ENCODE assay signal across 8 cellular contexts in genomic region chr2:109213646-109214417, GRCh38.
DNase-seq lines count a peak whose midpoint lies in the region; ATAC-seq, FAIRE-seq and TF ChIP-seq lines count a peak whose summit lies in the region.

No MANE protein-coding gene starts in this region.

- CTCF ChIA-PET in T-cell (lab: Charles Lee) = interaction anchor here in 1 of 2 donors (1.2 kb wide), 1 partner anchor 83 kb away, joined by 3 read pairs; no protein-coding TSS in a partner anchor

- peaks cover 50 to 81% of the 10 kb centered on the region in 2 donors for H3K27me3 Mint-ChIP-seq in T-cell
- H3K27me3 Mint-ChIP-seq in activated naive CD8-positive, alpha-beta T cell treated with anti-CD3 and anti-CD28 coated beads, Interleukin-2, amount 50 U/mL, for 24 hours = peaks cover 66% of the 10 kb centered on the region
- H3K27me3 Mint-ChIP-seq in stimulated activated naive CD8-positive, alpha-beta T cell treated with anti-CD3 and anti-CD28 coated beads, Interleukin-15, Interleukin-2, amounts not matched to agents 100 ng/mL and 50 ng/mL, for 24 hours = peaks cover 54% of the 10 kb centered on the region
- peaks cover 24% of the 10 kb centered on the region for H3K27me3 Mint-ChIP-seq in type B pancreatic cell

- POLR2A ChIA-PET in T-cell (lab: Charles Lee) = no interaction called here

- ATAC-seq in HG03354 (IDR thresholded peaks at IDR 0.05; ENCODE audit: poor library complexity, severe bottlenecking, unreplicated experiment) (peak; percentile 71), T-cell (replicated peaks in 1 of 4) (peak; percentile 82 to 92 (median 85)), mucosa of descending colon (peak; percentile 44)
- ATAC-seq in activated naive CD8-positive, alpha-beta T cell treated with anti-CD3 and anti-CD28 coated beads, Interleukin-2, amount 50 U/mL, for 24 hours = peak; percentile 76

- peak; percentile 25 for DNase-seq in GM19239 (ENCODE audit: insufficient read length, low spot score)
- peak; percentile 31 to 82 (median 62) for DNase-seq in T-cell
- peak; percentile 72 for DNase-seq in activated naive CD8-positive, alpha-beta T cell treated with anti-CD3 and anti-CD28 coated beads, Interleukin-2, amount 50 U/mL, for 24 hours
- DNase-seq in mucosa of descending colon = no peak
- no peak for DNase-seq in ACHN
- DNase-seq in type B pancreatic cell (ENCODE audit: extremely low spot score, unreplicated experiment) = no peak

- in situ Hi-C loops in ACHN (cut with HindIII; ENCODE audit: low pct_ligation_motif_present, low pct_unique_long_range_greater_than_20kb, low sequenced_read_pairs) = no loop called here

- no peaks in the 10 kb centered on the region for H3K9me3 Mint-ChIP-seq in T-cell
- H3K9me3 Mint-ChIP-seq in activated naive CD8-positive, alpha-beta T cell treated with anti-CD3 and anti-CD28 coated beads, Interleukin-2, amount 50 U/mL, for 24 hours = no peaks in the 10 kb centered on the region
- H3K9me3 Mint-ChIP-seq in stimulated activated naive CD8-positive, alpha-beta T cell treated with anti-CD3 and anti-CD28 coated beads, Interleukin-15, Interleukin-2, amounts not matched to agents 100 ng/mL and 50 ng/mL, for 24 hours = no peaks in the 10 kb centered on the region
- H3K9me3 Mint-ChIP-seq in type B pancreatic cell = peaks cover 8% of the 10 kb centered on the region

- intact Hi-C loops in mucosa of descending colon (cut with DNase I, micrococcal nuclease) = no loop called here

- TF ChIP-seq CTCF in mucosa of descending colon (IDR thresholded peaks at IDR 0.05) = no peak
- TF ChIP-seq CTCF in type B pancreatic cell (conservative IDR thresholded peaks at IDR 0.05) = no peak

- H3K36me3 Mint-ChIP-seq in T-cell = no peaks in the 10 kb centered on the region
- peaks cover 2% of the 10 kb centered on the region for H3K36me3 Mint-ChIP-seq in activated naive CD8-positive, alpha-beta T cell treated with anti-CD3 and anti-CD28 coated beads, Interleukin-2, amount 50 U/mL, for 24 hours (ENCODE audit: low read depth)
- H3K36me3 Mint-ChIP-seq in stimulated activated naive CD8-positive, alpha-beta T cell treated with anti-CD3 and anti-CD28 coated beads, Interleukin-15, Interleukin-2, amounts not matched to agents 100 ng/mL and 50 ng/mL, for 24 hours (ENCODE audit: low read depth) = no peaks in the 10 kb centered on the region
- H3K36me3 Mint-ChIP-seq in type B pancreatic cell = no peaks in the 10 kb centered on the region

- H3K4me1 ChIP-seq in mucosa of descending colon (ENCODE audit: low read depth) = peaks cover 18% of the 10 kb centered on the region

- H3K9me3 ChIP-seq in mucosa of descending colon = no peaks in the 10 kb centered on the region

- no peaks in the 10 kb centered on the region for H3K36me3 ChIP-seq in mucosa of descending colon (ENCODE audit: low read depth)

- H3K4me1 Mint-ChIP-seq in T-cell = peaks cover 66 to 80% (median 78%) of the 10 kb centered on the region in 3 donors
- peaks cover 88% of the 10 kb centered on the region for H3K4me1 Mint-ChIP-seq in activated naive CD8-positive, alpha-beta T cell treated with anti-CD3 and anti-CD28 coated beads, Interleukin-2, amount 50 U/mL, for 24 hours
- peaks cover 89% of the 10 kb centered on the region for H3K4me1 Mint-ChIP-seq in stimulated activated naive CD8-positive, alpha-beta T cell treated with anti-CD3 and anti-CD28 coated beads, Interleukin-15, Interleukin-2, amounts not matched to agents 100 ng/mL and 50 ng/mL, for 24 hours (ENCODE audit: low read depth)
- H3K4me1 Mint-ChIP-seq in type B pancreatic cell (ENCODE audit: unreplicated experiment) = peaks cover 44% of the 10 kb centered on the region

- FAIRE-seq in GM19239 (lab: Jason Lieb, UNC) = peak; percentile 92

- H3K4me3 Mint-ChIP-seq in T-cell = peak overlapping the region; percentile 48 to 78 (median 50)
- peak overlapping the region; percentile 70 for H3K4me3 Mint-ChIP-seq in activated naive CD8-positive, alpha-beta T cell treated with anti-CD3 and anti-CD28 coated beads, Interleukin-2, amount 50 U/mL, for 24 hours
- H3K4me3 Mint-ChIP-seq in stimulated activated naive CD8-positive, alpha-beta T cell treated with anti-CD3 and anti-CD28 coated beads, Interleukin-15, Interleukin-2, amounts not matched to agents 100 ng/mL and 50 ng/mL, for 24 hours = peak overlapping the region; percentile 67
- H3K4me3 Mint-ChIP-seq in type B pancreatic cell = no peak overlapping the region

- peak overlapping the region in 1 of 2 donors; percentile 78 for H3K27ac Mint-ChIP-seq in T-cell
- H3K27ac Mint-ChIP-seq in activated naive CD8-positive, alpha-beta T cell treated with anti-CD3 and anti-CD28 coated beads, Interleukin-2, amount 50 U/mL, for 24 hours = peak overlapping the region; percentile 95
- peak overlapping the region; percentile 92 for H3K27ac Mint-ChIP-seq in stimulated activated naive CD8-positive, alpha-beta T cell treated with anti-CD3 and anti-CD28 coated beads, Interleukin-15, Interleukin-2, amounts not matched to agents 100 ng/mL and 50 ng/mL, for 24 hours
- no peak overlapping the region for H3K27ac Mint-ChIP-seq in type B pancreatic cell

- no peak overlapping the region for H3K4me3 ChIP-seq in mucosa of descending colon

Comparison
In these comparisons a context has a peak if more than half of its experiments do, and no peak if none do; other contexts are left out.
1. DNase-seq: peak in GM19239 (single experiment), T-cell (34 of 34) and activated naive CD8-positive, alpha-beta T cell treated with anti-CD3 and anti-CD28 coated beads, Interleukin-2, amount 50 U/mL, for 24 hours (single experiment); none in mucosa of descending colon (0 of 3), ACHN (single experiment) and type B pancreatic cell (single experiment).
2. Peak in every context shown above with its lines, with median percentiles within 50 percentile points of each other: ATAC-seq.